In genomic region chr4:70023218-70023617, GRCh38 we compare ENCODE assay signal across 44 cellular contexts. TPM values are rescaled to one million over a fixed set of nuclear protein-coding genes. Genes with fewer than 3 reads are reported as not detected.
"Had no signal": no experiment of that assay in that cellular context is flagged by ENCODE, and none has a peak within 500 bp of the region (broad histone marks: within the 10 kb centered on the region; RNA-seq: fewer than 3 reads in every experiment).

No MANE protein-coding gene starts in this region.

- H3K4me1 Mint-ChIP-seq: activated naive CD4-positive, alpha-beta T cell treated with anti-CD3 and anti-CD28 coated beads, Interleukin-2, amount 10 ng/mL, durations not matched to agents 7 days and 5 days; activated naive CD4-positive, alpha-beta T cell treated with anti-CD3 and anti-CD28 coated beads, Interleukin-2, amount 50 U/mL, for 24 hours; activated naive CD8-positive, alpha-beta T cell treated with anti-CD3 and anti-CD28 coated beads for 36 hours; activated naive CD8-positive, alpha-beta T cell treated with anti-CD3 and anti-CD28 coated beads, Interleukin-2, amount 10 ng/mL, durations not matched to agents 7 days and 5 days; activated naive CD8-positive, alpha-beta T cell treated with anti-CD3 and anti-CD28 coated beads, Interleukin-2, amount 50 U/mL, for 24 hours; activated T-helper 17 cell treated with anti-CD3 and anti-CD28 coated beads, Interleukin-2, amount 50 U/mL, for 72 hours; brain; central memory CD8-positive, alpha-beta T cell had no signal

- H3K27ac ChIP-seq: adrenal gland, ascending aorta, body of pancreas, brain microvascular endothelial cell, breast epithelium, cardiac muscle cell had no signal

- H3K27me3 Mint-ChIP-seq: activated naive CD4-positive, alpha-beta T cell treated with anti-CD3 and anti-CD28 coated beads, Interleukin-2, amount 10 ng/mL, durations not matched to agents 7 days and 5 days; activated naive CD4-positive, alpha-beta T cell treated with anti-CD3 and anti-CD28 coated beads, Interleukin-2, amount 50 U/mL, for 24 hours; activated naive CD8-positive, alpha-beta T cell treated with anti-CD3 and anti-CD28 coated beads for 36 hours; activated naive CD8-positive, alpha-beta T cell treated with anti-CD3 and anti-CD28 coated beads, Interleukin-2, amount 10 ng/mL, durations not matched to agents 7 days and 5 days; activated naive CD8-positive, alpha-beta T cell treated with anti-CD3 and anti-CD28 coated beads, Interleukin-2, amount 50 U/mL, for 24 hours; activated T-cell treated with anti-CD3 and anti-CD28 coated beads, Interleukin-2, amount 50 U/mL, for 24 hours; activated T-helper 17 cell treated with anti-CD3 and anti-CD28 coated beads, Interleukin-2, amount 50 U/mL, for 72 hours; brain; central memory CD8-positive, alpha-beta T cell had no signal

- H3K36me3 Mint-ChIP-seq: activated naive CD4-positive, alpha-beta T cell treated with anti-CD3 and anti-CD28 coated beads, Interleukin-2, amount 10 ng/mL, durations not matched to agents 7 days and 5 days; activated naive CD4-positive, alpha-beta T cell treated with anti-CD3 and anti-CD28 coated beads, Interleukin-2, amount 50 U/mL, for 24 hours; activated naive CD4-positive, alpha-beta T cell treated with anti-CD3 and anti-CD28 coated beads, Interleukin-2, amount 50 U/mL, for 72 hours; activated naive CD8-positive, alpha-beta T cell; activated naive CD8-positive, alpha-beta T cell treated with anti-CD3 and anti-CD28 coated beads for 36 hours; activated naive CD8-positive, alpha-beta T cell treated with anti-CD3 and anti-CD28 coated beads, Interleukin-2, amount 10 ng/mL, durations not matched to agents 7 days and 5 days; brain had no signal

- H3K27me3 ChIP-seq: adrenal gland, ascending aorta, body of pancreas, brain microvascular endothelial cell, breast epithelium, cardiac muscle cell had no signal

- H3K36me3 ChIP-seq: adrenal gland, ascending aorta, brain microvascular endothelial cell, breast epithelium, cardiac muscle cell had no signal

- H3K9me3 Mint-ChIP-seq: activated naive CD4-positive, alpha-beta T cell treated with anti-CD3 and anti-CD28 coated beads for 36 hours; activated naive CD4-positive, alpha-beta T cell treated with anti-CD3 and anti-CD28 coated beads, Interleukin-2, amount 10 ng/mL, durations not matched to agents 7 days and 5 days; activated naive CD4-positive, alpha-beta T cell treated with anti-CD3 and anti-CD28 coated beads, Interleukin-2, amount 50 U/mL, for 24 hours; activated naive CD4-positive, alpha-beta T cell treated with anti-CD3 and anti-CD28 coated beads, Interleukin-2, amount 50 U/mL, for 72 hours; activated naive CD8-positive, alpha-beta T cell treated with anti-CD3 and anti-CD28 coated beads for 36 hours; activated naive CD8-positive, alpha-beta T cell treated with anti-CD3 and anti-CD28 coated beads, Interleukin-2, amount 10 ng/mL, durations not matched to agents 7 days and 5 days; activated naive CD8-positive, alpha-beta T cell treated with anti-CD3 and anti-CD28 coated beads, Interleukin-2, amount 50 U/mL, for 24 hours; activated T-cell treated with anti-CD3 and anti-CD28 coated beads, Interleukin-2, amount 50 U/mL, for 24 hours; activated T-cell treated with anti-CD3 and anti-CD28 coated beads, Interleukin-2, amount 50 U/mL, for 72 hours; activated T-helper 1 cell treated with anti-CD3 and anti-CD28 coated beads, Interleukin-12 subunit alpha, Interleukin-12 subunit beta, Interleukin-2, Interleukin-4 antibody, amounts not matched to agents 30 ng/mL and 10 ng/mL and 1 ng/mL, durations not matched to agents 14 hours and 24 hours and 36 hours; activated T-helper 17 cell treated with anti-CD3 and anti-CD28 coated beads, Interleukin-2, amount 50 U/mL, for 72 hours; activated T-helper 2 cell treated with anti-CD3 and anti-CD28 coated beads, Interferon-gamma antibody, Interleukin-2, Interleukin-4, amounts not matched to agents 10 μg/mL and 5 μg/mL and 100 μg/mL, durations not matched to agents 14 hours and 24 hours and 36 hours; brain had no signal

- ATAC-seq: activated naive CD4-positive, alpha-beta T cell treated with anti-CD3 and anti-CD28 coated beads, Interleukin-2, amount 50 U/mL, for 72 hours; activated naive CD8-positive, alpha-beta T cell treated with anti-CD3 and anti-CD28 coated beads, Interleukin-2, amount 50 U/mL, for 24 hours; activated T-cell treated with anti-CD3 and anti-CD28 coated beads, Interleukin-2, amount 50 U/mL, for 4 hours; activated T-cell treated with anti-CD3 and anti-CD28 coated beads, Interleukin-2, amount 50 U/mL, for 72 hours; activated T-helper 17 cell treated with anti-CD3 and anti-CD28 coated beads, Interleukin-2, amount 50 U/mL, for 72 hours; body of pancreas had no signal

- H3K9me3 ChIP-seq: adrenal gland, ascending aorta, body of pancreas, breast epithelium had no signal

- DNase-seq: activated effector memory CD4-positive, alpha-beta T cell treated with anti-CD3 and anti-CD28 coated beads, Interleukin-2, amount 50 U/mL, for 16 hours; activated effector memory CD4-positive, alpha-beta T cell treated with Interleukin-2 at 50 U/mL for 16 hours; activated gamma-delta T cell; activated gamma-delta T cell treated with Interleukin-2 at 50 U/mL for 16 hours; activated naive CD4-positive, alpha-beta T cell; activated naive CD4-positive, alpha-beta T cell treated with anti-CD3 and anti-CD28 coated beads for 36 hours; activated naive CD4-positive, alpha-beta T cell treated with anti-CD3 and anti-CD28 coated beads, Interleukin-2, amount 10 ng/mL, durations not matched to agents 7 days and 5 days; activated naive CD4-positive, alpha-beta T cell treated with anti-CD3 and anti-CD28 coated beads, Interleukin-2, amount 50 U/mL, for 16 hours; activated naive CD4-positive, alpha-beta T cell treated with Interleukin-2 at 50 U/mL for 16 hours; activated naive CD8-positive, alpha-beta T cell treated with anti-CD3 and anti-CD28 coated beads for 36 hours; activated naive CD8-positive, alpha-beta T cell treated with anti-CD3 and anti-CD28 coated beads, Interleukin-2, amount 10 ng/mL, durations not matched to agents 7 days and 5 days; activated naive CD8-positive, alpha-beta T cell treated with anti-CD3 and anti-CD28 coated beads, Interleukin-2, amount 50 U/mL, for 24 hours; activated T-cell treated with anti-CD3 and anti-CD28 coated beads, Interleukin-2, amount 50 U/mL, for 1 hour; activated T-cell treated with anti-CD3 and anti-CD28 coated beads, Interleukin-2, amount 50 U/mL, for 24 hours; activated T-cell treated with anti-CD3 and anti-CD28 coated beads, Interleukin-2, amount 50 U/mL, for 4 hours; activated T-cell treated with anti-CD3 and anti-CD28 coated beads, Interleukin-2, amount 50 U/mL, for 48 hours; activated T-cell treated with anti-CD3 and anti-CD28 coated beads, Interleukin-2, amount 50 U/mL, for 72 hours; adrenal gland; amniotic stem cell; amygdala; anterior cingulate cortex; aorta; body of pancreas; brain microvascular endothelial cell; caudate nucleus; central memory CD4-positive, alpha-beta T cell; cerebellar nuclear complex had no signal

- H3K4me1 ChIP-seq: adrenal gland, ascending aorta, body of pancreas, breast epithelium had no signal

- H3K4me3 Mint-ChIP-seq: activated naive CD4-positive, alpha-beta T cell treated with anti-CD3 and anti-CD28 coated beads for 36 hours; activated naive CD4-positive, alpha-beta T cell treated with anti-CD3 and anti-CD28 coated beads, Interleukin-2, amount 10 ng/mL, durations not matched to agents 7 days and 5 days; activated naive CD4-positive, alpha-beta T cell treated with anti-CD3 and anti-CD28 coated beads, Interleukin-2, amount 50 U/mL, for 24 hours; activated naive CD8-positive, alpha-beta T cell; activated naive CD8-positive, alpha-beta T cell treated with anti-CD3 and anti-CD28 coated beads for 36 hours; activated naive CD8-positive, alpha-beta T cell treated with anti-CD3 and anti-CD28 coated beads, Interleukin-2, amount 10 ng/mL, durations not matched to agents 7 days and 5 days; activated naive CD8-positive, alpha-beta T cell treated with anti-CD3 and anti-CD28 coated beads, Interleukin-2, amount 50 U/mL, for 24 hours; activated T-cell treated with anti-CD3 and anti-CD28 coated beads, Interleukin-2, amount 50 U/mL, for 24 hours; activated T-cell treated with anti-CD3 and anti-CD28 coated beads, Interleukin-2, amount 50 U/mL, for 4 hours; activated T-cell treated with anti-CD3 and anti-CD28 coated beads, Interleukin-2, amount 50 U/mL, for 72 hours; activated T-helper 1 cell treated with anti-CD3 and anti-CD28 coated beads, Interleukin-12 subunit alpha, Interleukin-12 subunit beta, Interleukin-2, Interleukin-4 antibody, amounts not matched to agents 30 ng/mL and 10 ng/mL and 1 ng/mL, durations not matched to agents 14 hours and 24 hours and 36 hours; activated T-helper 17 cell treated with anti-CD3 and anti-CD28 coated beads, Interleukin-2, amount 50 U/mL, for 72 hours; brain; central memory CD8-positive, alpha-beta T cell had no signal

- H3K27ac Mint-ChIP-seq: activated naive CD4-positive, alpha-beta T cell treated with anti-CD3 and anti-CD28 coated beads for 36 hours; activated naive CD4-positive, alpha-beta T cell treated with anti-CD3 and anti-CD28 coated beads, Interleukin-2, amount 50 U/mL, for 24 hours; activated naive CD4-positive, alpha-beta T cell treated with anti-CD3 and anti-CD28 coated beads, Interleukin-2, amount 50 U/mL, for 72 hours; activated naive CD8-positive, alpha-beta T cell; activated naive CD8-positive, alpha-beta T cell treated with anti-CD3 and anti-CD28 coated beads for 36 hours; activated naive CD8-positive, alpha-beta T cell treated with anti-CD3 and anti-CD28 coated beads, Interleukin-2, amount 10 ng/mL, durations not matched to agents 7 days and 5 days; activated naive CD8-positive, alpha-beta T cell treated with anti-CD3 and anti-CD28 coated beads, Interleukin-2, amount 50 U/mL, for 24 hours; activated T-cell treated with anti-CD3 and anti-CD28 coated beads, Interleukin-2, amount 50 U/mL, for 24 hours; activated T-cell treated with anti-CD3 and anti-CD28 coated beads, Interleukin-2, amount 50 U/mL, for 72 hours; activated T-helper 1 cell treated with anti-CD3 and anti-CD28 coated beads, Interleukin-12 subunit alpha, Interleukin-12 subunit beta, Interleukin-2, Interleukin-4 antibody, amounts not matched to agents 30 ng/mL and 10 ng/mL and 1 ng/mL, durations not matched to agents 14 hours and 24 hours and 36 hours; activated T-helper 17 cell treated with anti-CD3 and anti-CD28 coated beads, Interleukin-2, amount 50 U/mL, for 72 hours; activated T-helper 2 cell treated with anti-CD3 and anti-CD28 coated beads, Interferon-gamma antibody, Interleukin-2, Interleukin-4, amounts not matched to agents 10 μg/mL and 5 μg/mL and 100 μg/mL, durations not matched to agents 14 hours and 24 hours and 36 hours; brain had no signal

- H3K4me3 ChIP-seq: adrenal gland, ascending aorta, body of pancreas, breast epithelium, cardiac muscle cell had no signal

RNA-seq across cellular contexts. Expression of gene HTN3, which starts 5.0 kb away (rescaled TPM):
- total RNA-seq: activated naive CD4-positive, alpha-beta T cell treated with anti-CD3 and anti-CD28 coated beads for 36 hours; activated naive CD4-positive, alpha-beta T cell treated with anti-CD3 and anti-CD28 coated beads, Interleukin-2, amount 50 U/mL, for 72 hours; activated naive CD8-positive, alpha-beta T cell treated with anti-CD3 and anti-CD28 coated beads for 36 hours; activated naive CD8-positive, alpha-beta T cell treated with anti-CD3 and anti-CD28 coated beads, Interleukin-2, amount 10 ng/mL, durations not matched to agents 7 days and 5 days; activated T-cell treated with anti-CD3 and anti-CD28 coated beads, Interleukin-2, amount 50 U/mL, for 4 hours; activated T-cell treated with anti-CD3 and anti-CD28 coated beads, Interleukin-2, amount 50 U/mL, for 72 hours; activated T-helper 1 cell treated with anti-CD3 and anti-CD28 coated beads, Interleukin-12 subunit alpha, Interleukin-12 subunit beta, Interleukin-2, Interleukin-4 antibody, amounts not matched to agents 30 ng/mL and 10 ng/mL and 1 ng/mL, durations not matched to agents 14 hours and 24 hours and 36 hours; activated T-helper 17 cell treated with anti-CD3 and anti-CD28 coated beads, Interleukin-2, amount 50 U/mL, for 72 hours; activated T-helper 2 cell treated with anti-CD3 and anti-CD28 coated beads, Interferon-gamma antibody, Interleukin-2, Interleukin-4, amounts not matched to agents 10 μg/mL and 5 μg/mL and 100 μg/mL, durations not matched to agents 14 hours and 24 hours and 36 hours; adrenal gland; aorta; ascending aorta; astrocyte; body of pancreas; breast epithelium; bronchial epithelial cell; cardiac muscle cell; cardiac septum; cerebellum; chondrocyte had no signal
- polyA plus RNA-seq: adipose tissue, aorta, cardiac muscle cell had no signal

RNA-seq across cellular contexts. Expression of gene HTN1, which starts 27.0 kb away (rescaled TPM):
- total RNA-seq: activated naive CD4-positive, alpha-beta T cell treated with anti-CD3 and anti-CD28 coated beads for 36 hours; activated naive CD4-positive, alpha-beta T cell treated with anti-CD3 and anti-CD28 coated beads, Interleukin-2, amount 50 U/mL, for 72 hours; activated naive CD8-positive, alpha-beta T cell treated with anti-CD3 and anti-CD28 coated beads for 36 hours; activated naive CD8-positive, alpha-beta T cell treated with anti-CD3 and anti-CD28 coated beads, Interleukin-2, amount 10 ng/mL, durations not matched to agents 7 days and 5 days; activated T-cell treated with anti-CD3 and anti-CD28 coated beads, Interleukin-2, amount 50 U/mL, for 4 hours; activated T-cell treated with anti-CD3 and anti-CD28 coated beads, Interleukin-2, amount 50 U/mL, for 72 hours; activated T-helper 1 cell treated with anti-CD3 and anti-CD28 coated beads, Interleukin-12 subunit alpha, Interleukin-12 subunit beta, Interleukin-2, Interleukin-4 antibody, amounts not matched to agents 30 ng/mL and 10 ng/mL and 1 ng/mL, durations not matched to agents 14 hours and 24 hours and 36 hours; activated T-helper 17 cell treated with anti-CD3 and anti-CD28 coated beads, Interleukin-2, amount 50 U/mL, for 72 hours; activated T-helper 2 cell treated with anti-CD3 and anti-CD28 coated beads, Interferon-gamma antibody, Interleukin-2, Interleukin-4, amounts not matched to agents 10 μg/mL and 5 μg/mL and 100 μg/mL, durations not matched to agents 14 hours and 24 hours and 36 hours; adrenal gland; aorta; ascending aorta; astrocyte; body of pancreas; breast epithelium; bronchial epithelial cell; cardiac muscle cell; cardiac septum; cerebellum; chondrocyte had no signal
- polyA plus RNA-seq: adipose tissue, adrenal gland, aorta, cardiac muscle cell had no signal

RNA-seq across cellular contexts. Expression of gene STATH, which starts 27.5 kb away (rescaled TPM):
- total RNA-seq: activated naive CD4-positive, alpha-beta T cell treated with anti-CD3 and anti-CD28 coated beads for 36 hours; activated naive CD4-positive, alpha-beta T cell treated with anti-CD3 and anti-CD28 coated beads, Interleukin-2, amount 50 U/mL, for 72 hours; activated naive CD8-positive, alpha-beta T cell treated with anti-CD3 and anti-CD28 coated beads for 36 hours; activated naive CD8-positive, alpha-beta T cell treated with anti-CD3 and anti-CD28 coated beads, Interleukin-2, amount 10 ng/mL, durations not matched to agents 7 days and 5 days; activated T-cell treated with anti-CD3 and anti-CD28 coated beads, Interleukin-2, amount 50 U/mL, for 4 hours; activated T-cell treated with anti-CD3 and anti-CD28 coated beads, Interleukin-2, amount 50 U/mL, for 72 hours; activated T-helper 1 cell treated with anti-CD3 and anti-CD28 coated beads, Interleukin-12 subunit alpha, Interleukin-12 subunit beta, Interleukin-2, Interleukin-4 antibody, amounts not matched to agents 30 ng/mL and 10 ng/mL and 1 ng/mL, durations not matched to agents 14 hours and 24 hours and 36 hours; activated T-helper 17 cell treated with anti-CD3 and anti-CD28 coated beads, Interleukin-2, amount 50 U/mL, for 72 hours; activated T-helper 2 cell treated with anti-CD3 and anti-CD28 coated beads, Interferon-gamma antibody, Interleukin-2, Interleukin-4, amounts not matched to agents 10 μg/mL and 5 μg/mL and 100 μg/mL, durations not matched to agents 14 hours and 24 hours and 36 hours; adrenal gland; aorta; ascending aorta; astrocyte; body of pancreas; breast epithelium; bronchial epithelial cell; cardiac muscle cell; cardiac septum; cerebellum; chondrocyte had no signal
- polyA plus RNA-seq: adipose tissue, adrenal gland, aorta had no signal

RNA-seq across cellular contexts. Expression of gene CSN2, which starts 57.7 kb away (rescaled TPM):
- total RNA-seq: activated naive CD4-positive, alpha-beta T cell treated with anti-CD3 and anti-CD28 coated beads for 36 hours; activated naive CD4-positive, alpha-beta T cell treated with anti-CD3 and anti-CD28 coated beads, Interleukin-2, amount 50 U/mL, for 72 hours; activated naive CD8-positive, alpha-beta T cell treated with anti-CD3 and anti-CD28 coated beads for 36 hours; activated naive CD8-positive, alpha-beta T cell treated with anti-CD3 and anti-CD28 coated beads, Interleukin-2, amount 10 ng/mL, durations not matched to agents 7 days and 5 days; activated T-cell treated with anti-CD3 and anti-CD28 coated beads, Interleukin-2, amount 50 U/mL, for 4 hours; activated T-cell treated with anti-CD3 and anti-CD28 coated beads, Interleukin-2, amount 50 U/mL, for 72 hours; activated T-helper 1 cell treated with anti-CD3 and anti-CD28 coated beads, Interleukin-12 subunit alpha, Interleukin-12 subunit beta, Interleukin-2, Interleukin-4 antibody, amounts not matched to agents 30 ng/mL and 10 ng/mL and 1 ng/mL, durations not matched to agents 14 hours and 24 hours and 36 hours; activated T-helper 17 cell treated with anti-CD3 and anti-CD28 coated beads, Interleukin-2, amount 50 U/mL, for 72 hours; activated T-helper 2 cell treated with anti-CD3 and anti-CD28 coated beads, Interferon-gamma antibody, Interleukin-2, Interleukin-4, amounts not matched to agents 10 μg/mL and 5 μg/mL and 100 μg/mL, durations not matched to agents 14 hours and 24 hours and 36 hours; adrenal gland; aorta; ascending aorta; astrocyte; body of pancreas; breast epithelium; bronchial epithelial cell; cardiac muscle cell; cardiac septum; cerebellum; chondrocyte had no signal
- polyA plus RNA-seq: adipose tissue, adrenal gland, aorta, cardiac muscle cell had no signal
